In genomic region chr15:81981888-81982287, GRCh38 we compare ENCODE assay signal across 22 cellular contexts.
"Had no signal": no experiment of that assay in that cellular context is flagged by ENCODE, and none has a peak within 500 bp of the region (broad histone marks: within the 10 kb centered on the region; RNA-seq: fewer than 3 reads in every experiment).

No MANE protein-coding gene starts in this region.

- H3K27ac Mint-ChIP-seq: activated CD4-positive, alpha-beta T cell treated with anti-CD3 and anti-CD28 coated beads, Interleukin-2, amount 10 ng/mL, durations not matched to agents 7 days and 5 days; activated CD8-positive, alpha-beta memory T cell treated with anti-CD3 and anti-CD28 coated beads, Interleukin-2, amount 10 ng/mL, durations not matched to agents 7 days and 5 days; activated CD8-positive, alpha-beta T cell treated with anti-CD3 and anti-CD28 coated beads for 36 hours; activated naive CD4-positive, alpha-beta T cell treated with anti-CD3 and anti-CD28 coated beads, Interleukin-2, amount 50 U/mL, for 24 hours; activated T-helper 1 cell treated with anti-CD3 and anti-CD28 coated beads, Interleukin-12 subunit alpha, Interleukin-12 subunit beta, Interleukin-2, Interleukin-4 antibody, amounts not matched to agents 30 ng/mL and 10 ng/mL and 1 ng/mL, durations not matched to agents 14 hours and 24 hours and 36 hours; nephron progenitor cell; stimulated activated naive B cell treated with anti-CD40 and anti-IgM and Interleukin-4, amounts not matched to agents 10 μg/mL and 1 μg/mL and 100 μg/mL, for 72 hours had no signal

- H3K27me3 Mint-ChIP-seq: activated CD4-positive, alpha-beta T cell treated with anti-CD3 and anti-CD28 coated beads, Interleukin-2, amount 10 ng/mL, durations not matched to agents 7 days and 5 days; activated CD8-positive, alpha-beta memory T cell treated with anti-CD3 and anti-CD28 coated beads, Interleukin-2, amount 10 ng/mL, durations not matched to agents 7 days and 5 days had no signal

- ATAC-seq: activated CD8-positive, alpha-beta memory T cell treated with anti-CD3 and anti-CD28 coated beads, Interleukin-2, amount 10 ng/mL, durations not matched to agents 7 days and 5 days; activated CD8-positive, alpha-beta T cell treated with anti-CD3 and anti-CD28 coated beads for 36 hours; stimulated activated naive B cell treated with anti-CD40 and anti-IgM and Interleukin-4, amounts not matched to agents 10 μg/mL and 1 μg/mL and 100 μg/mL, for 72 hours had no signal

- H3K4me1 Mint-ChIP-seq: activated CD4-positive, alpha-beta T cell treated with anti-CD3 and anti-CD28 coated beads, Interleukin-2, amount 10 ng/mL, durations not matched to agents 7 days and 5 days; activated CD8-positive, alpha-beta memory T cell treated with anti-CD3 and anti-CD28 coated beads, Interleukin-2, amount 10 ng/mL, durations not matched to agents 7 days and 5 days; activated naive CD4-positive, alpha-beta T cell treated with anti-CD3 and anti-CD28 coated beads, Interleukin-2, amount 50 U/mL, for 24 hours; nephron progenitor cell; stimulated activated naive B cell treated with anti-CD40 and anti-IgM and Interleukin-4, amounts not matched to agents 10 μg/mL and 1 μg/mL and 100 μg/mL, for 72 hours had no signal

- H3K4me3 Mint-ChIP-seq: activated CD4-positive, alpha-beta T cell treated with anti-CD3 and anti-CD28 coated beads, Interleukin-2, amount 10 ng/mL, durations not matched to agents 7 days and 5 days; activated CD8-positive, alpha-beta memory T cell treated with anti-CD3 and anti-CD28 coated beads, Interleukin-2, amount 10 ng/mL, durations not matched to agents 7 days and 5 days; activated CD8-positive, alpha-beta T cell treated with anti-CD3 and anti-CD28 coated beads for 36 hours; activated naive CD4-positive, alpha-beta T cell treated with anti-CD3 and anti-CD28 coated beads, Interleukin-2, amount 50 U/mL, for 24 hours; activated T-helper 1 cell treated with anti-CD3 and anti-CD28 coated beads, Interleukin-12 subunit alpha, Interleukin-12 subunit beta, Interleukin-2, Interleukin-4 antibody, amounts not matched to agents 30 ng/mL and 10 ng/mL and 1 ng/mL, durations not matched to agents 14 hours and 24 hours and 36 hours; nephron progenitor cell; stimulated activated naive B cell treated with anti-CD40 and anti-IgM and Interleukin-4, amounts not matched to agents 10 μg/mL and 1 μg/mL and 100 μg/mL, for 72 hours had no signal

- DNase-seq: activated CD4-positive, alpha-beta T cell treated with anti-CD3 and anti-CD28 coated beads, Interleukin-2, amount 10 ng/mL, durations not matched to agents 7 days and 5 days; activated CD4-positive, CD25-positive, alpha-beta regulatory T cell treated with anti-CD3 and anti-CD28 coated beads, Interleukin-2, amount 50 U/mL, for 72 hours; activated CD8-positive, alpha-beta memory T cell treated with anti-CD3 and anti-CD28 coated beads, Interleukin-2, amount 10 ng/mL, durations not matched to agents 7 days and 5 days; activated CD8-positive, alpha-beta T cell treated with anti-CD3 and anti-CD28 coated beads for 36 hours; activated gamma-delta T cell treated with Interleukin-2 at 50 U/mL for 16 hours; activated T-cell treated with anti-CD3 and anti-CD28 coated beads for 4 hours; aorta; brain microvascular endothelial cell; dermis blood vessel endothelial cell; effector CD8-positive, alpha-beta T cell; erythroblast; foreskin melanocyte; glutamatergic neuron; midbrain; nephron progenitor cell; sigmoid colon; stimulated activated CD4-positive, alpha-beta T cell treated with anti-CD3 and anti-CD28 coated beads, Interleukin-2, amount 100 ng/mL, for 48 hours; stimulated activated CD8-positive, alpha-beta memory T cell treated with anti-CD3 and anti-CD28 coated beads, Interleukin-4, amount 100 ng/mL, for 48 hours; stimulated activated naive B cell treated with anti-CD40 and anti-IgM and Interleukin-4, amounts not matched to agents 10 μg/mL and 1 μg/mL and 100 μg/mL, for 72 hours; upper lobe of left lung had no signal

- H3K36me3 Mint-ChIP-seq: activated CD8-positive, alpha-beta memory T cell treated with anti-CD3 and anti-CD28 coated beads, Interleukin-2, amount 10 ng/mL, durations not matched to agents 7 days and 5 days; activated naive CD4-positive, alpha-beta T cell treated with anti-CD3 and anti-CD28 coated beads, Interleukin-2, amount 50 U/mL, for 24 hours; stimulated activated naive B cell treated with anti-CD40 and anti-IgM and Interleukin-4, amounts not matched to agents 10 μg/mL and 1 μg/mL and 100 μg/mL, for 72 hours had no signal
